In the genomic region with DNA sequence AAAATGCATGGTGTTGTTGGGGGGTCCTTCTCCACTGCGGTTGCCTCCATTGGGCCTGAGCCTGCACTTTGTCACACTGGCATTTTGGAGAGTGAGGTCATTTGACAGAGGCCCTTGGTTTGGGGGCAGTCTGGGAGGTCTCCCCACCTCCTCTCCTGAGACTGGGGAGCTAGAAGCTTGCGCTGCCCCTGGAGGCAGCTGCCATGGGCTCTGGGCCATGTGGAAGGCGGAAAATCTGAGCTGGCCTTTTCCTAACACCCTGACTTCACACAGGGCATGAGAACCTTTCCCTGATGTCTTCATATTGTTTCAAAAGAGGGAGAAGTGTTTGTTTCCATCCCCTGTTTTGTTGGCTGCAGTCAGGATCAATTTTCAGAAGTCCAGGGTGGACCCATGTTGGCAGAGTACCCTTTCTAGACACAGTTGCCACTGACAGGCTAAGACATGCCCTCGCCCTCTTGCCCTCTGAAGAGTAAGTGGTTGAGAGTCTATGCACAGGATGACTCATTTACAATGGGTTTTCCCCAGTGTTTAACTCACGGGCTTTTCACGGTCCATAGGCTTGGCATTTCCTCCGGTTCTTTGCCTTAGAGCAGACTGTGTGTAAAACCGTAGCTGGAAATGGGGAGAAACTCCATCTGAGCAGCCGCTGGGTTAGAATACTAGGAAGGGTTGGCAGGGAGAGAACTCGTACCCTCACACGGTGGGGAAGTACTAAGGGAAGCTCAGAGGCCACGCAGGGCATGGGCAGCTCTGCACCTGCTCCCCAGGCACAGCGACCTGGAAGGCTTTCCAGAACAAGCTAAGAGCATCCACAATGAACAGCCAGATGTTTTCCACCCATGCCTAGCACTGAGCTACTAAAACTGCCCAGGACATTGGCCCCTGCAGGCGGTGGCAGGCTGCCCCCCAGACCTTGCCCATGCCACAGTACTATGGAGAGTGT, we compare ENCODE assay signal across 8 cellular contexts.
A peak's percentile ranks its signal among the peaks of the same experiment; 100 is the strongest.
DNase-seq lines count a peak whose midpoint lies in the region; ATAC-seq and TF ChIP-seq lines count a peak whose summit lies in the region.

No MANE protein-coding gene starts in this region.

- H2AFZ ChIP-seq in mammary epithelial cell (ENCODE audit: low read depth, low read length) = peak overlapping the region; percentile 45

- intact Hi-C loops in mammary epithelial cell (cut with micrococcal nuclease) (loop anchor here (2.0 kb wide), 1 partner anchor 51 kb away; no protein-coding TSS in a partner anchor), thyroid gland (cut with DNase I) (no loop called here)

- H4K20me1 ChIP-seq in mammary epithelial cell (ENCODE audit: insufficient read depth, low read length) = no peaks in the 10 kb centered on the region

- peaks cover 11% of the 10 kb centered on the region for H3K4me1 ChIP-seq in mammary epithelial cell (ENCODE audit: insufficient read depth, low read length)
- H3K4me1 ChIP-seq in thyroid gland = peaks cover 29 to 38% of the 10 kb centered on the region in 2 donors

- TF ChIP-seq POLR2A in thyroid gland (IDR thresholded peaks at IDR 0.05) = no peak

- no peaks in the 10 kb centered on the region for H3K36me3 Mint-ChIP-seq in activated naive CD4-positive, alpha-beta T cell treated with anti-CD3 and anti-CD28 coated beads, Interleukin-2, amount 50 U/mL, for 72 hours

- no peak overlapping the region for H3K9ac ChIP-seq in mammary epithelial cell (ENCODE audit: insufficient read depth, low read length)

- H3K4me3 ChIP-seq in mammary epithelial cell (replicated peaks in 1 of 3; ENCODE audit: insufficient read depth in 1 of 3, low read depth in 2 of 3, low read length in 3 of 3) = no peak overlapping the region
- no peak overlapping the region for H3K4me3 ChIP-seq in thyroid gland (replicated peaks in 1 of 3)

- H3K9me3 ChIP-seq in mammary epithelial cell (replicated peaks; ENCODE audit: insufficient read depth, low read length) (peaks cover 8% of the 10 kb centered on the region), thyroid gland (no peaks in the 10 kb centered on the region)

- DNase-seq in activated naive CD4-positive, alpha-beta T cell treated with anti-CD3 and anti-CD28 coated beads, Interleukin-2, amount 50 U/mL, for 72 hours (ENCODE audit: low spot score in 2 of 2) = no peak
- DNase-seq in activated naive CD4-positive, alpha-beta T cell treated with Interleukin-2 at 50 U/mL for 16 hours = no peak
- DNase-seq in mammary epithelial cell (peak; percentile 95), thyroid gland (peak; percentile 63 to 67), epidermal melanocyte (ENCODE audit: insufficient read length, low spot score) (no peak), amniotic stem cell (lab: John Stamatoyannopoulos, UW) (no peak)
- no peak for DNase-seq in effector CD8-positive, alpha-beta T cell (lab: John Stamatoyannopoulos, UW)

- dilution Hi-C loops in mammary epithelial cell (cut with HindIII; ENCODE audit: low sequenced_read_pairs) = no loop called here

- no TSS peak for BruUV-seq in mammary epithelial cell (replicated peaks; lab: Mats Ljungman, UMichigan)

- TF ChIP-seq CTCF in mammary epithelial cell (conservative IDR thresholded peaks at IDR 0.05 in 1 of 2, IDR thresholded peaks at IDR 0.05 in 1 of 2; ENCODE audit: extremely low read depth in 1 of 2, insufficient read depth in 1 of 2, low read depth in 1 of 2, low read length in 2 of 2) = no peak
- TF ChIP-seq CTCF in thyroid gland (IDR thresholded peaks at IDR 0.05) = no peak

- peaks cover 0 to 1% of the 10 kb centered on the region in 2 donors for H3K9me3 Mint-ChIP-seq in activated naive CD4-positive, alpha-beta T cell treated with anti-CD3 and anti-CD28 coated beads, Interleukin-2, amount 50 U/mL, for 72 hours

- CTCF ChIA-PET in mammary epithelial cell (lab: Charles Lee; ENCODE audit: low non-redundant PET) = no interaction called here

- 35% methylated on average over 14 of the region's 14 CpGs for WGBS in mammary epithelial cell (ENCODE audit: low coverage, missing lambda C conversion rate)
- 38 to 46% methylated on average over 13 to 14 of the region's 14 CpGs for WGBS in thyroid gland, 2 donors

- no peaks in the 10 kb centered on the region for H3K79me2 ChIP-seq in mammary epithelial cell (ENCODE audit: insufficient read depth, low read length)

- H3K27ac Mint-ChIP-seq in activated naive CD4-positive, alpha-beta T cell treated with anti-CD3 and anti-CD28 coated beads, Interleukin-2, amount 50 U/mL, for 72 hours = peak overlapping the region in 1 of 2 donors; percentile 55

- H3K4me2 ChIP-seq in mammary epithelial cell (ENCODE audit: insufficient read depth, low read depth, low read length) = no peak overlapping the region

- peak; percentile 60 to 95 for ATAC-seq in activated naive CD4-positive, alpha-beta T cell treated with anti-CD3 and anti-CD28 coated beads, Interleukin-2, amount 50 U/mL, for 72 hours
- ATAC-seq in HG03457 (IDR thresholded peaks at IDR 0.05; ENCODE audit: unreplicated experiment) = peak; percentile 86

- in situ Hi-C loops in mammary epithelial cell (cut with MboI; ENCODE audit: low sequenced_read_pairs in 2 of 2) = no loop called here

- H3K36me3 ChIP-seq in mammary epithelial cell (ENCODE audit: insufficient read depth, low read length) (no peaks in the 10 kb centered on the region), thyroid gland (no peaks in the 10 kb centered on the region)

- H3K27me3 ChIP-seq in mammary epithelial cell (ENCODE audit: insufficient read depth, low read length) = no peaks in the 10 kb centered on the region
- no peaks in the 10 kb centered on the region for H3K27me3 ChIP-seq in thyroid gland

- H3K27ac ChIP-seq in mammary epithelial cell (ENCODE audit: insufficient read depth, low read depth, low read length) (no peak overlapping the region), thyroid gland (no peak overlapping the region)

Comparison
In these comparisons a context has a peak if more than half of its experiments do, and no peak if none do; other contexts are left out.
1. DNase-seq: peak in mammary epithelial cell (single experiment) and thyroid gland (2 of 2); none in activated naive CD4-positive, alpha-beta T cell treated with anti-CD3 and anti-CD28 coated beads, Interleukin-2, amount 50 U/mL, for 72 hours (0 of 2), activated naive CD4-positive, alpha-beta T cell treated with Interleukin-2 at 50 U/mL for 16 hours (single experiment), epidermal melanocyte (single experiment), effector CD8-positive, alpha-beta T cell (single experiment) and amniotic stem cell (single experiment).